In the genomic region with DNA sequence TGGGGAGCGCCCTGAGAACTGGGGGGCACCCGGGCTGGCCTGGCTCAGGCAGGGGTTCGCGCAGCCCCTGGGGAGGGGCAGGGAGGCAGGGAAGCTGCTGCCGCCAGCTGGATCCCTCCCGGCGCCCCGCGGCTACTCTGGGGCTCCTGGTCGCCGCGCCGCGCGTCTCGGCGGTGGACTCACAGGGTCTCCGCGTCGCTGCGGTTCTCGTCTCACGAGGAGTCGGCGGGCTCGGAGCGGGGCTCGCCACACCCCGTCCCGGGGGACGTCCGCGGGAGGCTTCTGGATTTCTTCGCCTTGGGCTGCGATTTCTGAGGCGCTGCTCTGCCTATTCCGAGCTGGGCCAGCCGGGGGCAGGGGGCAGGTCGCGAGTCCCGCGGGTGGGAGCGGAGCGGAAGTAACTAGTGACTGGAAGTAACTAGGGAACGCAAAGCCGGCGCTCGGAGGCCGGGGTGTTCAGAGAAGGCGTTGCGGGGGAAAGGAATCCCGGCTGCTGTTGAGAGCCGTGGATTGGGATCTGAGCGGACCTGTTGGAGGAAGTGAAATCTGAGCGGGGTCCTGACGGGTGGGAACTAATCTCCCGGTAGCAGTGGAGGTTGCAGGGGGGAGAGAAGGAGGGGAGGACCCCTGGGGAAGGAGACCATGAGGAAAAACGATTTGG, we compare ENCODE assay signal across 1 cellular context.
A peak's percentile ranks its signal among the peaks of the same experiment; 100 is the strongest.
TF ChIP-seq lines count a peak whose summit lies in the region.

No MANE protein-coding gene starts in this region.

TF ChIP-seq in HepG2, 621 proteins besides CTCF, POLR2A, EP300 and RAD21 (continued from another document and continues in another):
- TF ChIP-seq SNAPC4 (CRISPR knock-in tag; IDR thresholded peaks at IDR 0.05) = no peak
- TF ChIP-seq, protein P1, sequence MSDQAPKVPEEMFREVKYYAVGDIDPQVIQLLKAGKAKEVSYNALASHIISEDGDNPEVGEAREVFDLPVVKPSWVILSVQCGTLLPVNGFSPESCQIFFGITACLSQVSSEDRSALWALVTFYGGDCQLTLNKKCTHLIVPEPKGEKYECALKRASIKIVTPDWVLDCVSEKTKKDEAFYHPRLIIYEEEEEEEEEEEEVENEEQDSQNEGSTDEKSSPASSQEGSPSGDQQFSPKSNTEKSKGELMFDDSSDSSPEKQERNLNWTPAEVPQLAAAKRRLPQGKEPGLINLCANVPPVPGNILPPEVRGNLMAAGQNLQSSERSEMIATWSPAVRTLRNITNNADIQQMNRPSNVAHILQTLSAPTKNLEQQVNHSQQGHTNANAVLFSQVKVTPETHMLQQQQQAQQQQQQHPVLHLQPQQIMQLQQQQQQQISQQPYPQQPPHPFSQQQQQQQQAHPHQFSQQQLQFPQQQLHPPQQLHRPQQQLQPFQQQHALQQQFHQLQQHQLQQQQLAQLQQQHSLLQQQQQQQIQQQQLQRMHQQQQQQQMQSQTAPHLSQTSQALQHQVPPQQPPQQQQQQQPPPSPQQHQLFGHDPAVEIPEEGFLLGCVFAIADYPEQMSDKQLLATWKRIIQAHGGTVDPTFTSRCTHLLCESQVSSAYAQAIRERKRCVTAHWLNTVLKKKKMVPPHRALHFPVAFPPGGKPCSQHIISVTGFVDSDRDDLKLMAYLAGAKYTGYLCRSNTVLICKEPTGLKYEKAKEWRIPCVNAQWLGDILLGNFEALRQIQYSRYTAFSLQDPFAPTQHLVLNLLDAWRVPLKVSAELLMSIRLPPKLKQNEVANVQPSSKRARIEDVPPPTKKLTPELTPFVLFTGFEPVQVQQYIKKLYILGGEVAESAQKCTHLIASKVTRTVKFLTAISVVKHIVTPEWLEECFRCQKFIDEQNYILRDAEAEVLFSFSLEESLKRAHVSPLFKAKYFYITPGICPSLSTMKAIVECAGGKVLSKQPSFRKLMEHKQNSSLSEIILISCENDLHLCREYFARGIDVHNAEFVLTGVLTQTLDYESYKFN (CRISPR knock-in tag; conservative IDR thresholded peaks at IDR 0.05) = no peak
- no peak for TF ChIP-seq ZBTB49 (CRISPR knock-in tag; IDR thresholded peaks at IDR 0.05; ENCODE audit: borderline replicate concordance)
- no peak for TF ChIP-seq ARNT (IDR thresholded peaks at IDR 0.05)
- TF ChIP-seq, protein P2, sequence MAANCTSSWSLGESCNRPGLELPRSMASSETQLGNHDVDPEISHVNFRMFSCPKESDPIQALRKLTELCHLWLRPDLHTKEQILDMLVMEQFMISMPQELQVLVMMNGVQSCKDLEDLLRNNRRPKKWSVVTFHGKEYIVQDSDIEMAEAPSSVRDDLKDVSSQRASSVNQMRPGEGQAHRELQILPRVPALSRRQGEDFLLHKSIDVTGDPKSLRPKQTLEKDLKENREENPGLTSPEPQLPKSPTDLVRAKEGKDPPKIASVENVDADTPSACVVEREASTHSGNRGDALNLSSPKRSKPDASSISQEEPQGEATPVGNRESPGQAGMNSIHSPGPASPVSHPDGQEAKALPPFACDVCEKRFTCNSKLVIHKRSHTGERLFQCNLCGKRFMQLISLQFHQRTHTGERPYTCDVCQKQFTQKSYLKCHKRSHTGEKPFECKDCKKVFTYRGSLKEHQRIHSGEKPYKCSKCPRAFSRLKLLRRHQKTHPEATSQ (CRISPR knock-in tag; IDR thresholded peaks at IDR 0.05; ENCODE audit: borderline replicate concordance) = 0 out of 2 replicates have a peak, but pooled peaks have one; percentile 5
- TF ChIP-seq, protein P3, sequence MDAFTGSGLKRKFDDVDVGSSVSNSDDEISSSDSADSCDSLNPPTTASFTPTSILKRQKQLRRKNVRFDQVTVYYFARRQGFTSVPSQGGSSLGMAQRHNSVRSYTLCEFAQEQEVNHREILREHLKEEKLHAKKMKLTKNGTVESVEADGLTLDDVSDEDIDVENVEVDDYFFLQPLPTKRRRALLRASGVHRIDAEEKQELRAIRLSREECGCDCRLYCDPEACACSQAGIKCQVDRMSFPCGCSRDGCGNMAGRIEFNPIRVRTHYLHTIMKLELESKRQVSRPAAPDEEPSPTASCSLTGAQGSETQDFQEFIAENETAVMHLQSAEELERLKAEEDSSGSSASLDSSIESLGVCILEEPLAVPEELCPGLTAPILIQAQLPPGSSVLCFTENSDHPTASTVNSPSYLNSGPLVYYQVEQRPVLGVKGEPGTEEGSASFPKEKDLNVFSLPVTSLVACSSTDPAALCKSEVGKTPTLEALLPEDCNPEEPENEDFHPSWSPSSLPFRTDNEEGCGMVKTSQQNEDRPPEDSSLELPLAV (CRISPR knock-in tag; conservative IDR thresholded peaks at IDR 0.05; ENCODE audit: low read depth) = no peak
- no peak for TF ChIP-seq CREB1 (IDR thresholded peaks at IDR 0.05)
- no peak for TF ChIP-seq CREB1 (CRISPR knock-in tag; IDR thresholded peaks at IDR 0.05)
- no peak; the same call in 1 of the 2 replicates for TF ChIP-seq HOXA9 (CRISPR knock-in tag; IDR thresholded peaks at IDR 0.05; ENCODE audit: borderline replicate concordance)
- TF ChIP-seq ZNF737 (CRISPR knock-in tag; IDR thresholded peaks at IDR 0.05; ENCODE audit: borderline replicate concordance) = no peak
- peak; percentile 66; the same call in 1 of the 2 replicates for TF ChIP-seq ZMYM2 (CRISPR knock-in tag; IDR thresholded peaks at IDR 0.05)
- TF ChIP-seq, protein P4, sequence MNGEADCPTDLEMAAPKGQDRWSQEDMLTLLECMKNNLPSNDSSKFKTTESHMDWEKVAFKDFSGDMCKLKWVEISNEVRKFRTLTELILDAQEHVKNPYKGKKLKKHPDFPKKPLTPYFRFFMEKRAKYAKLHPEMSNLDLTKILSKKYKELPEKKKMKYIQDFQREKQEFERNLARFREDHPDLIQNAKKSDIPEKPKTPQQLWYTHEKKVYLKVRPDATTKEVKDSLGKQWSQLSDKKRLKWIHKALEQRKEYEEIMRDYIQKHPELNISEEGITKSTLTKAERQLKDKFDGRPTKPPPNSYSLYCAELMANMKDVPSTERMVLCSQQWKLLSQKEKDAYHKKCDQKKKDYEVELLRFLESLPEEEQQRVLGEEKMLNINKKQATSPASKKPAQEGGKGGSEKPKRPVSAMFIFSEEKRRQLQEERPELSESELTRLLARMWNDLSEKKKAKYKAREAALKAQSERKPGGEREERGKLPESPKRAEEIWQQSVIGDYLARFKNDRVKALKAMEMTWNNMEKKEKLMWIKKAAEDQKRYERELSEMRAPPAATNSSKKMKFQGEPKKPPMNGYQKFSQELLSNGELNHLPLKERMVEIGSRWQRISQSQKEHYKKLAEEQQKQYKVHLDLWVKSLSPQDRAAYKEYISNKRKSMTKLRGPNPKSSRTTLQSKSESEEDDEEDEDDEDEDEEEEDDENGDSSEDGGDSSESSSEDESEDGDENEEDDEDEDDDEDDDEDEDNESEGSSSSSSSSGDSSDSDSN (CRISPR knock-in tag; IDR thresholded peaks at IDR 0.05) = peak; percentile 90
- TF ChIP-seq REPIN1 (CRISPR knock-in tag; IDR thresholded peaks at IDR 0.05; ENCODE audit: borderline replicate concordance, low read depth) = no peak; the same call in 1 of the 2 replicates
- no peak for TF ChIP-seq ZNF12 (CRISPR knock-in tag; IDR thresholded peaks at IDR 0.05)
- no peak for TF ChIP-seq GATAD2A (CRISPR knock-in tag; IDR thresholded peaks at IDR 0.05)
- TF ChIP-seq, protein P5, sequence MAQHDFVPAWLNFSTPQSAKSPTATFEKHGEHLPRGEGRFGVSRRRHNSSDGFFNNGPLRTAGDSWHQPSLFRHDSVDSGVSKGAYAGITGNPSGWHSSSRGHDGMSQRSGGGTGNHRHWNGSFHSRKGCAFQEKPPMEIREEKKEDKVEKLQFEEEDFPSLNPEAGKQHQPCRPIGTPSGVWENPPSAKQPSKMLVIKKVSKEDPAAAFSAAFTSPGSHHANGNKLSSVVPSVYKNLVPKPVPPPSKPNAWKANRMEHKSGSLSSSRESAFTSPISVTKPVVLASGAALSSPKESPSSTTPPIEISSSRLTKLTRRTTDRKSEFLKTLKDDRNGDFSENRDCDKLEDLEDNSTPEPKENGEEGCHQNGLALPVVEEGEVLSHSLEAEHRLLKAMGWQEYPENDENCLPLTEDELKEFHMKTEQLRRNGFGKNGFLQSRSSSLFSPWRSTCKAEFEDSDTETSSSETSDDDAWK (CRISPR knock-in tag; IDR thresholded peaks at IDR 0.05) = no peak
- TF ChIP-seq, protein P6, sequence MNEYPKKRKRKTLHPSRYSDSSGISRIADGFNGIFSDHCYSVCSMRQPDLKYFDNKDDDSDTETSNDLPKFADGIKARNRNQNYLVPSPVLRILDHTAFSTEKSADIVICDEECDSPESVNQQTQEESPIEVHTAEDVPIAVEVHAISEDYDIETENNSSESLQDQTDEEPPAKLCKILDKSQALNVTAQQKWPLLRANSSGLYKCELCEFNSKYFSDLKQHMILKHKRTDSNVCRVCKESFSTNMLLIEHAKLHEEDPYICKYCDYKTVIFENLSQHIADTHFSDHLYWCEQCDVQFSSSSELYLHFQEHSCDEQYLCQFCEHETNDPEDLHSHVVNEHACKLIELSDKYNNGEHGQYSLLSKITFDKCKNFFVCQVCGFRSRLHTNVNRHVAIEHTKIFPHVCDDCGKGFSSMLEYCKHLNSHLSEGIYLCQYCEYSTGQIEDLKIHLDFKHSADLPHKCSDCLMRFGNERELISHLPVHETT (CRISPR knock-in tag; conservative IDR thresholded peaks at IDR 0.05) = no peak
- no peak for TF ChIP-seq PAWR (CRISPR knock-in tag; IDR thresholded peaks at IDR 0.05; ENCODE audit: borderline replicate concordance)
- TF ChIP-seq ZFP37 (CRISPR knock-in tag; IDR thresholded peaks at IDR 0.05; ENCODE audit: borderline replicate concordance) = no peak
- TF ChIP-seq BCL3 (CRISPR knock-in tag; IDR thresholded peaks at IDR 0.05) = peak; percentile 18; the same call in 1 of the 2 replicates
- TF ChIP-seq SMC3 (IDR thresholded peaks at IDR 0.05; ENCODE audit: low read length) = no peak
- no peak for TF ChIP-seq SMAD1 (CRISPR knock-in tag; IDR thresholded peaks at IDR 0.05; ENCODE audit: borderline replicate concordance, low read depth)
- TF ChIP-seq ZC3H4 (CRISPR knock-in tag; IDR thresholded peaks at IDR 0.05; ENCODE audit: borderline replicate concordance) = no peak
- TF ChIP-seq PCBP1 (IDR thresholded peaks at IDR 0.05; ENCODE audit: borderline replicate concordance, low read depth, low read length) = no peak
- no peak for TF ChIP-seq ZNF619 (CRISPR knock-in tag; IDR thresholded peaks at IDR 0.05)
- TF ChIP-seq RBM39 (IDR thresholded peaks at IDR 0.05; ENCODE audit: low read depth, low read length, poor library complexity, severe bottlenecking) = peak; percentile 28
- no peak for TF ChIP-seq RARA (CRISPR knock-in tag; IDR thresholded peaks at IDR 0.05)
- TF ChIP-seq JUND (CRISPR knock-in tag; IDR thresholded peaks at IDR 0.05) = no peak
- TF ChIP-seq, protein P7, sequence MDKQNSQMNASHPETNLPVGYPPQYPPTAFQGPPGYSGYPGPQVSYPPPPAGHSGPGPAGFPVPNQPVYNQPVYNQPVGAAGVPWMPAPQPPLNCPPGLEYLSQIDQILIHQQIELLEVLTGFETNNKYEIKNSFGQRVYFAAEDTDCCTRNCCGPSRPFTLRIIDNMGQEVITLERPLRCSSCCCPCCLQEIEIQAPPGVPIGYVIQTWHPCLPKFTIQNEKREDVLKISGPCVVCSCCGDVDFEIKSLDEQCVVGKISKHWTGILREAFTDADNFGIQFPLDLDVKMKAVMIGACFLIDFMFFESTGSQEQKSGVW (CRISPR knock-in tag; IDR thresholded peaks at IDR 0.05; ENCODE audit: borderline replicate concordance) = no peak
- peak; percentile 34; the same call in 1 of the 2 replicates for TF ChIP-seq SIN3A (IDR thresholded peaks at IDR 0.05; ENCODE audit: borderline replicate concordance, low read depth, low read length)
- no peak; the same call in 1 of the 2 replicates for TF ChIP-seq HOXA3 (CRISPR knock-in tag; IDR thresholded peaks at IDR 0.05)
